In the genomic region with DNA sequence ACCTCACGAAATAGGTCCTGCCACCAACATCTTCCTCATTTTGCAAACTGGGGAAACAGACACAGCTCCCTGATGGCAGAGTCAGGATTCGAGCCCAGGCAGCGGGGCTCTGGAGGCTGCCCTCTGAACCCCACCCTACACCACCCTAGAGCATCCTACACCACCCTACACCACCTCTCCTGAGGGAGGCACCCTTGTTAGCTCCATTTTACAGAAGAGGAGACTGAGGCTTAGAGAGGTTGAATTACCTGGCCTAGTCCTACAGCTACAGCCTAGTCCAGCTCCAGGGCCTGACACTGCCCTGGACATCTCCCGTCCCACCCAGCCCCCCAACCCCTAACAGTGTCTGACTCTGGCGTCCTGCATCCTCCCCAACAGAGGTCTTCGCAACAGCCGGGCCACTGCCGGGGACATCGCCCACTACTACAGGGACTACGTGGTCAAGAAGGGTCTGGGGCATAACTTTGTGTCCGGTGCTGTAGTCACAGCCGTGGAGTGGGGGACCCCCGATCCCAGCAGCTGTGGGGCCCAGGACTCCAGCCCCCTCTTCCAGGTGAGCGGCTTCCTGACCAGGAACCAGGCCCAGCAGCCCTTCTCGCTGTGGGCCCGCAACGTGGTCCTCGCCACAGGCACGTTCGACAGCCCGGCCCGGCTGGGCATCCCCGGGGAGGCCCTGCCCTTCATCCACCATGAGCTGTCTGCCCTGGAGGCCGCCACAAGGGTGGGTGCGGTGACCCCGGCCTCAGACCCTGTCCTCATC, we compare ENCODE assay signal across 23 cellular contexts. TPM values are rescaled to one million over a fixed set of nuclear protein-coding genes. Genes with fewer than 3 reads are reported as not detected.
DNase-seq lines count a peak whose midpoint lies in the region; ATAC-seq, FAIRE-seq and TF ChIP-seq lines count a peak whose summit lies in the region.
"Had no signal": no experiment of that assay in that cellular context is flagged by ENCODE, and none has a peak within 500 bp of the region (broad histone marks: within the 10 kb centered on the region; RNA-seq: fewer than 3 reads in every experiment).

No MANE protein-coding gene starts in this region.

- H3K4me1 Mint-ChIP-seq in endothelial cell (ENCODE audit: unreplicated experiment) (peaks cover 3% of the 10 kb centered on the region), neural progenitor cell (peaks cover 12% of the 10 kb centered on the region)

- H3K79me2 ChIP-seq in HCT116 (ENCODE audit: insufficient read depth, low read length) (no peaks in the 10 kb centered on the region), neural progenitor cell (ENCODE audit: low read depth) (peaks cover 4% of the 10 kb centered on the region)

- ATAC-seq in A549 (peak in 1 of 2 experiments; percentile 8; a peak in 3 of 6 replicates), HCT116 (no peak), GM19452 (IDR thresholded peaks at IDR 0.05; ENCODE audit: unreplicated experiment) (no peak)

- peaks cover 5% of the 10 kb centered on the region for H3F3A ChIP-seq in neural progenitor cell (ENCODE audit: low read depth)

- H3K9me3 ChIP-seq in A549 = no peaks in the 10 kb centered on the region
- H3K9me3 ChIP-seq in HCT116 (ENCODE audit: control insufficient read depth in 1 of 2, insufficient read depth in 1 of 2, low read depth in 1 of 2, low read length in 2 of 2) = no peaks in the 10 kb centered on the region
- no peaks in the 10 kb centered on the region for H3K9me3 ChIP-seq in neural progenitor cell (ENCODE audit: low read depth)
- no peaks in the 10 kb centered on the region for H3K9me3 ChIP-seq in vagina
- H3K9me3 ChIP-seq: BLaER1, HAP-1, SK-N-SH had no signal

- no peak overlapping the region for H3K9ac ChIP-seq in HCT116 (ENCODE audit: low read length)
- H3K9ac ChIP-seq in neural progenitor cell = no peak overlapping the region
- H3K9ac ChIP-seq: BLaER1, GM23248, SK-N-SH had no signal

- H3K27me3 ChIP-seq in HCT116 (ENCODE audit: insufficient read depth, low read length) = no peaks in the 10 kb centered on the region
- peaks cover 8% of the 10 kb centered on the region for H3K27me3 ChIP-seq in neural progenitor cell
- no peaks in the 10 kb centered on the region for H3K27me3 ChIP-seq in vagina

- H3K36me3 ChIP-seq in HCT116 (ENCODE audit: control insufficient read depth in 1 of 2, insufficient read depth in 2 of 2, low read length in 2 of 2) = peaks cover 4 to 15% of the 10 kb centered on the region in 2 experiments; a peak in 1 of 4 replicates
- H3K36me3 ChIP-seq in neural progenitor cell = no peaks in the 10 kb centered on the region
- peaks cover 0 to 5% of the 10 kb centered on the region in 2 donors for H3K36me3 ChIP-seq in vagina
- H3K36me3 ChIP-seq: BLaER1 had no signal

- H3K36me3 Mint-ChIP-seq in endothelial cell (ENCODE audit: low read depth, unreplicated experiment) (no peaks in the 10 kb centered on the region), neural progenitor cell (no peaks in the 10 kb centered on the region)

- H3K27ac Mint-ChIP-seq in endothelial cell (ENCODE audit: unreplicated experiment) (peak overlapping the region; percentile 36), neural progenitor cell (peak overlapping the region; percentile 68)
- H3K27ac Mint-ChIP-seq: CD4-positive, alpha-beta T cell had no signal

- 88% methylated on average over 15 of the region's 26 CpGs for WGBS in A549 (ENCODE audit: missing lambda C conversion rate)

- TF ChIP-seq POLR2A in A549 (IDR thresholded peaks at IDR 0.05; ENCODE audit: low read length) (no peak), HCT116 (IDR thresholded peaks at IDR 0.05; ENCODE audit: borderline replicate concordance, extremely low read depth, insufficient read depth, insufficient read length) (no peak), vagina (IDR thresholded peaks at IDR 0.05) (no peak)

- CTCF ChIA-PET in A549 (lab: Yijun Ruan, JAX) (interaction anchor here (0.6 to 16.1 kb wide), 8 partner anchors 8 to 99 kb away, joined by 3 to 414 read pairs (median 6); no protein-coding TSS in a partner anchor), HCT116 (lab: Charles Lee) (interaction anchor here (1.0 to 1.1 kb wide), 3 partner anchors 10 to 101 kb away, joined by 3 to 6 read pairs (median 5); no protein-coding TSS in a partner anchor)

- H3K4me3 Mint-ChIP-seq in endothelial cell (ENCODE audit: unreplicated experiment) (no peak overlapping the region), neural progenitor cell (no peak overlapping the region)
- H3K4me3 Mint-ChIP-seq: CD4-positive, alpha-beta T cell had no signal

- no peaks in the 10 kb centered on the region for H4K20me1 ChIP-seq in HCT116 (ENCODE audit: insufficient read depth)
- no peaks in the 10 kb centered on the region for H4K20me1 ChIP-seq in neural progenitor cell (ENCODE audit: low read depth)
- H4K20me1 ChIP-seq: BLaER1 had no signal

- no peak for TF ChIP-seq EP300 in A549 (IDR thresholded peaks at IDR 0.05)

- no TSS peak for BruUV-seq in HCT116 (replicated peaks; lab: Mats Ljungman, UMichigan)

- H3K4me2 ChIP-seq in A549 = no peak overlapping the region
- no peak overlapping the region for H3K4me2 ChIP-seq in HCT116 (ENCODE audit: low read length)
- H3K4me2 ChIP-seq in neural progenitor cell = no peak overlapping the region
- H3K4me2 ChIP-seq: BLaER1, SK-N-SH had no signal

- TF ChIP-seq CTCF in A549 (IDR thresholded peaks at IDR 0.05) (no peak), HCT116 (IDR thresholded peaks at IDR 0.05 in 2 of 3, conservative IDR thresholded peaks at IDR 0.05 in 1 of 3; ENCODE audit: borderline replicate concordance in 1 of 3, insufficient read depth in 1 of 3, low read depth in 2 of 3, low read length in 2 of 3) (no peak), endothelial cell (IDR thresholded peaks at IDR 0.05; ENCODE audit: unreplicated experiment) (no peak), neural progenitor cell (IDR thresholded peaks at IDR 0.05) (no peak), vagina (IDR thresholded peaks at IDR 0.05) (no peak)

- TF ChIP-seq RAD21 in A549 (conservative IDR thresholded peaks at IDR 0.05 in 1 of 2, IDR thresholded peaks at IDR 0.05 in 1 of 2) (no peak), HCT116 (IDR thresholded peaks at IDR 0.05; ENCODE audit: low read depth) (no peak)

- intact Hi-C loops in HCT116 (cut with micrococcal nuclease) (no loop called here), vagina (cut with DNase I) (loop anchor here (10.0 kb wide), 2 partner anchors 100 to 520 kb away; no protein-coding TSS in a partner anchor)

- H3K4me1 ChIP-seq in A549 (no peaks in the 10 kb centered on the region), HCT116 (ENCODE audit: control insufficient read depth in 1 of 2, insufficient read depth in 2 of 2, low read length in 2 of 2) (no peaks in the 10 kb centered on the region), neural progenitor cell (peaks cover 5% of the 10 kb centered on the region), vagina (no peaks in the 10 kb centered on the region)
- H3K4me1 ChIP-seq: BLaER1, HAP-1 had no signal

- no peak overlapping the region for H2AFZ ChIP-seq in HCT116 (ENCODE audit: low read depth, low read length, poor library complexity, severe bottlenecking)
- H2AFZ ChIP-seq in neural progenitor cell (replicated peaks) = no peak overlapping the region
- H2AFZ ChIP-seq: GM23248 had no signal

- RAD21 ChIA-PET in HCT116 (lab: Charles Lee; ENCODE audit: low non-redundant PET in 1 of 2, low total read pairs in 2 of 2, uncharacterized antibody in 2 of 2, unreplicated experiment in 2 of 2) = no interaction called here

- H3K9me3 Mint-ChIP-seq in endothelial cell (ENCODE audit: unreplicated experiment) = no peaks in the 10 kb centered on the region
- H3K9me3 Mint-ChIP-seq in neural progenitor cell = no peaks in the 10 kb centered on the region
- H3K9me3 Mint-ChIP-seq: CD4-positive, alpha-beta T cell had no signal

- H3K4me3 ChIP-seq in A549 (no peak overlapping the region), HCT116 (replicated peaks in 1 of 2; ENCODE audit: low read depth in 1 of 2, low read length in 2 of 2) (no peak overlapping the region), neural progenitor cell (no peak overlapping the region), vagina (no peak overlapping the region)
- H3K4me3 ChIP-seq: BLaER1, GM23248, HAP-1 had no signal

- H3K27me3 Mint-ChIP-seq in endothelial cell (ENCODE audit: unreplicated experiment) = peaks cover 12% of the 10 kb centered on the region
- H3K27me3 Mint-ChIP-seq in neural progenitor cell (ENCODE audit: insufficient read depth, low read depth) = peaks cover 8% of the 10 kb centered on the region

- no peaks in the 10 kb centered on the region for H3K9me2 ChIP-seq in HCT116 (ENCODE audit: insufficient read depth)
- H3K9me2 ChIP-seq: SK-N-SH had no signal

- no peak overlapping the region for H3K27ac ChIP-seq in A549
- no peak overlapping the region for H3K27ac ChIP-seq in HCT116 (ENCODE audit: low read depth, low read length)
- H3K27ac ChIP-seq in neural progenitor cell = no peak overlapping the region
- H3K27ac ChIP-seq in vagina = no peak overlapping the region
- H3K27ac ChIP-seq: BLaER1, GM23248, HL-60 had no signal

- POLR2A ChIA-PET in A549 (lab: Yijun Ruan, JAX) (interaction anchor here (0.6 to 1.2 kb wide), 2 partner anchors 11 to 162 kb away, joined by 4 to 6 read pairs; partner anchors contain the start of gene OSGIN1), HCT116 (lab: Charles Lee) (no interaction called here)

- FAIRE-seq in A549 (lab: Jason Lieb, UNC) = no peak
- FAIRE-seq: RCC 7860 had no signal

- DNase-seq in A549 (ENCODE audit: low read depth in 1 of 2, low spot score in 1 of 2) (no peak), HCT116 (ENCODE audit: low read depth, low spot score) (no peak), endothelial cell (ENCODE audit: low spot score) (no peak), neural progenitor cell (ENCODE audit: low spot score) (no peak), vagina (ENCODE audit: extremely low spot score in 2 of 2) (no peak), NCI-H446 (lab: John Stamatoyannopoulos, UW) (no peak)
- DNase-seq: ACHN; CD4-positive, alpha-beta T cell; COR-L47; DMS79 treated with DMSO at 0.1 percent for 48 hours; GM23248; NCI-H1694; NCI-H2081; NCI-H2171; NCI-H526; SK-N-SH had no signal

RNA-seq across cellular contexts. Expression of gene NECAB2, which starts 3.2 kb away (rescaled TPM):
- polyA plus RNA-seq in A549 (2011; rRNA removed) = 1.1 and 1.3 TPM in 2 replicates
- polyA plus RNA-seq in A549 (2012; cell fraction: cytosol; rRNA removed) = 8.4 and 10.8 TPM in 2 replicates
- 32.7 and 36.1 TPM in 2 replicates for polyA plus RNA-seq in A549 (2012; cell fraction: nucleus; rRNA removed)
- 1.4 to 2.6 TPM (median 2.4 TPM) in 3 replicates for polyA plus RNA-seq in A549 (2017; fragmentation: RNase III; extraction: RNeasy Plus Mini Kit Qiagen cat#74134 plus additional on column Dnase treatment)
- 3.6 and 5.7 TPM in 2 replicates for polyA minus RNA-seq in A549 (2011; rRNA and poly(A)+ RNA removed)
- total RNA-seq in HCT116 (2021; ENCODE audit: unreplicated experiment) = 0.61 TPM
- 0.80 and 1.0 TPM in 2 replicates for polyA plus RNA-seq in HCT116 (2012)
- 1.2 TPM for total RNA-seq in endothelial cell (ENCODE audit: unreplicated experiment)
- total RNA-seq in neural progenitor cell (ENCODE audit: low replicate concordance) = 12.6 and 18.9 TPM in 2 replicates
- not detected for total RNA-seq in vagina
- total RNA-seq: CD4-positive, alpha-beta T cell; GM23248; HT-29; OCI-LY7 had no signal

RNA-seq across cellular contexts. Expression of gene OSGIN1, which starts 11.8 kb away (rescaled TPM):
- polyA plus RNA-seq in A549 (2011; rRNA removed) (23.9 and 25.9 TPM in 2 replicates), A549 (2017; fragmentation: RNase III; extraction: RNeasy Plus Mini Kit Qiagen cat#74134 plus additional on column Dnase treatment) (37.6 to 49.1 TPM (median 39.1 TPM) in 3 replicates)
- polyA plus RNA-seq in A549 (2012; cell fraction: cytosol; rRNA removed) = 80.5 and 106 TPM in 2 replicates
- 167 and 232 TPM in 2 replicates for polyA plus RNA-seq in A549 (2012; cell fraction: nucleus; rRNA removed)
- 18.1 and 25.6 TPM in 2 replicates for polyA minus RNA-seq in A549 (2011; rRNA and poly(A)+ RNA removed)
- total RNA-seq in HCT116 (2021; ENCODE audit: unreplicated experiment) (19.8 TPM), endothelial cell (ENCODE audit: unreplicated experiment) (0.31 TPM), neural progenitor cell (ENCODE audit: low replicate concordance) (0.77 TPM in 1 of 2 replicates, not detected in the other), vagina (6.4 TPM)
- 21.7 and 26.8 TPM in 2 replicates for polyA plus RNA-seq in HCT116 (2012)
